22 cellular contexts compared by ENCODE assay signal in genomic region chr2:226691265-226691664, GRCh38.
DNase-seq lines count a peak whose midpoint lies in the region; ATAC-seq, FAIRE-seq and TF ChIP-seq lines count a peak whose summit lies in the region.
"Had no signal": no experiment of that assay in that cellular context is flagged by ENCODE, and none has a peak within 500 bp of the region (broad histone marks: within the 10 kb centered on the region; RNA-seq: fewer than 3 reads in every experiment).

No MANE protein-coding gene starts in this region.

- TF ChIP-seq CTCF in GM23338 (conservative IDR thresholded peaks at IDR 0.05; ENCODE audit: low read depth in 2 of 2), result no peak
- TF ChIP-seq CTCF in Loucy (conservative IDR thresholded peaks at IDR 0.05; ENCODE audit: low read length), result no peak
- no peak for TF ChIP-seq CTCF in H1 (IDR thresholded peaks at IDR 0.05; ENCODE audit: control extremely low read depth in 1 of 3, insufficient read depth in 1 of 3, low read depth in 1 of 3, low read length in 3 of 3)

- no peaks in the 10 kb centered on the region for H3K36me3 Mint-ChIP-seq in GM23338 (ENCODE audit: low read depth)
- H3K36me3 Mint-ChIP-seq: memory B cell had no signal

- H3K56ac ChIP-seq in H1 (replicated peaks; ENCODE audit: insufficient read length, low read depth, low read length), result no peak overlapping the region

- no peak overlapping the region; the same call in 1 of the 2 replicates for H3K27ac Mint-ChIP-seq in GM23338
- H3K27ac Mint-ChIP-seq: activated CD4-positive, alpha-beta T cell treated with anti-CD3 and anti-CD28 coated beads, Interleukin-2, amount 10 ng/mL, durations not matched to agents 24 days and 14 days; B cell; memory B cell; nephron progenitor cell had no signal

- H3K4me3 ChIP-seq in GM23338 (no peak overlapping the region), Loucy (ENCODE audit: low read length, poor library complexity, severe bottlenecking) (no peak overlapping the region), H1 (ENCODE audit: extremely low read depth in 1 of 4, insufficient read depth in 2 of 4, low read depth in 3 of 4, low read length in 4 of 4) (no peak overlapping the region), trophoblast cell (ENCODE audit: low read depth, low read length) (no peak overlapping the region)
- H3K4me3 ChIP-seq: spleen, suprapubic skin had no signal

- POLR2A ChIA-PET in H1 (lab: Charles Lee; ENCODE audit: partially characterized antibody), result no interaction called here

- no peaks in the 10 kb centered on the region for H3K79me1 ChIP-seq in H1 (ENCODE audit: low read depth, low read length)
- no peaks in the 10 kb centered on the region for H3K79me1 ChIP-seq in trophoblast cell (ENCODE audit: low read length)

- H3K18ac ChIP-seq in H1 (ENCODE audit: extremely low read depth, low read length) (no peak overlapping the region), trophoblast cell (ENCODE audit: low read length) (no peak overlapping the region)

- H4K12ac ChIP-seq in trophoblast cell (ENCODE audit: low read depth, low read length), result no peak overlapping the region

- H3K4me2 ChIP-seq in GM23338, result no peak overlapping the region
- peak overlapping the region; percentile 38 for H3K4me2 ChIP-seq in Loucy (ENCODE audit: low read depth, low read length, poor library complexity, severe bottlenecking)
- H3K4me2 ChIP-seq in H1 (ENCODE audit: insufficient read depth in 1 of 2, low read depth in 2 of 2, low read length in 2 of 2), result no peak overlapping the region
- H3K4me2 ChIP-seq in trophoblast cell (ENCODE audit: low read length), result no peak overlapping the region

- TF ChIP-seq POLR2A in H1 (IDR thresholded peaks at IDR 0.05; ENCODE audit: control extremely low read depth in 1 of 2, low read depth in 2 of 2, low read length in 2 of 2), result no peak

- H3K9ac ChIP-seq in Loucy (ENCODE audit: low read depth, low read length, poor library complexity, severe bottlenecking), result no peak overlapping the region
- H3K9ac ChIP-seq in H1 (replicated peaks in 1 of 4; ENCODE audit: extremely low read depth in 1 of 4, low read depth in 3 of 4, low read length in 3 of 4), result no peak overlapping the region
- H3K9ac ChIP-seq in trophoblast cell (ENCODE audit: low read length), result no peak overlapping the region

- H3K14ac ChIP-seq in H1 (ENCODE audit: insufficient read length), result no peak overlapping the region
- no peak overlapping the region for H3K14ac ChIP-seq in trophoblast cell (ENCODE audit: low read length)

- no peaks in the 10 kb centered on the region for H4K20me1 ChIP-seq in GM23338 (replicated peaks; ENCODE audit: insufficient read depth)
- H4K20me1 ChIP-seq in Loucy (ENCODE audit: insufficient read depth, low read length, poor library complexity, severe bottlenecking), result no peaks in the 10 kb centered on the region
- no peaks in the 10 kb centered on the region for H4K20me1 ChIP-seq in H1 (replicated peaks in 1 of 2; ENCODE audit: control insufficient read depth in 1 of 2, insufficient read depth in 2 of 2, low read length in 2 of 2)

- no peaks in the 10 kb centered on the region for H3K36me3 ChIP-seq in GM23338 (ENCODE audit: insufficient read depth)
- H3K36me3 ChIP-seq in Loucy (ENCODE audit: insufficient read depth, low read length), result no peaks in the 10 kb centered on the region
- no peaks in the 10 kb centered on the region for H3K36me3 ChIP-seq in H1 (ENCODE audit: control insufficient read depth in 2 of 4, insufficient read depth in 4 of 4, low read length in 3 of 4)
- no peaks in the 10 kb centered on the region for H3K36me3 ChIP-seq in trophoblast cell (ENCODE audit: control insufficient read depth in 1 of 2, insufficient read depth in 2 of 2, low read length in 2 of 2)
- H3K36me3 ChIP-seq: spleen, suprapubic skin had no signal

- H3K79me2 ChIP-seq in GM23338 (replicated peaks; ENCODE audit: insufficient read depth) (no peaks in the 10 kb centered on the region), Loucy (ENCODE audit: insufficient read depth, low read length) (no peaks in the 10 kb centered on the region), H1 (ENCODE audit: control insufficient read depth in 1 of 2, insufficient read depth in 2 of 2, low read length in 2 of 2) (no peaks in the 10 kb centered on the region), trophoblast cell (ENCODE audit: control insufficient read depth, insufficient read depth, low read length, poor library complexity) (no peaks in the 10 kb centered on the region)

- 82% methylated on average over 2 of the region's 2 CpGs; no CpG with 5 or more reads in 1 of the 2 experiments for WGBS in H1 (ENCODE audit: extremely low coverage in 1 of 2, insufficient coverage in 1 of 2, insufficient read length in 1 of 2, insufficient replicate concordance in 2 of 2, low coverage in 1 of 2, low lambda C conversion rate in 2 of 2, missing lambda C conversion rate in 1 of 2), 2 experiments
- WGBS in trophoblast cell (ENCODE audit: extremely low coverage, insufficient coverage, insufficient read length), result no CpG with 5 or more reads among the region's 2 CpGs

- H3K4me1 ChIP-seq in GM23338 (ENCODE audit: insufficient read depth) (peaks cover 14% of the 10 kb centered on the region), Loucy (ENCODE audit: insufficient read depth, low read length, poor library complexity, severe bottlenecking) (peaks cover 36% of the 10 kb centered on the region), H1 (replicated peaks in 1 of 4; ENCODE audit: control insufficient read depth in 3 of 4, insufficient read depth in 4 of 4, low read length in 3 of 4) (peaks cover 0 to 3% (median 1%) of the 10 kb centered on the region in 4 experiments; a peak in 2 of 7 replicates), trophoblast cell (ENCODE audit: control insufficient read depth in 1 of 2, insufficient read depth in 2 of 2, low read length in 2 of 2) (peaks cover 0 to 3% of the 10 kb centered on the region in 2 experiments)

- no peaks in the 10 kb centered on the region for H3F3A ChIP-seq in GM23338 (replicated peaks; ENCODE audit: low read depth)
- H3F3A ChIP-seq in Loucy (ENCODE audit: low read depth), result peaks cover 15% of the 10 kb centered on the region

- FAIRE-seq in H1 (lab: Jason Lieb, UNC), result no peak
- FAIRE-seq: HTR-8/SVneo had no signal

- H2BK12ac ChIP-seq in H1 (ENCODE audit: low read depth, low read length), result no peak overlapping the region
- H2BK12ac ChIP-seq in trophoblast cell (ENCODE audit: low read length), result peak overlapping the region; percentile 53

- H2BK5ac ChIP-seq in H1 (ENCODE audit: low read depth, low read length), result no peak overlapping the region
- H2BK5ac ChIP-seq in trophoblast cell (ENCODE audit: low read depth, low read length, poor library complexity), result no peak overlapping the region

- no peak overlapping the region for H2BK15ac ChIP-seq in H1 (ENCODE audit: low read length)

- no peak overlapping the region for H3K4me3 Mint-ChIP-seq in GM23338
- H3K4me3 Mint-ChIP-seq: activated CD4-positive, alpha-beta T cell treated with anti-CD3 and anti-CD28 coated beads, Interleukin-2, amount 10 ng/mL, durations not matched to agents 24 days and 14 days; B cell; memory B cell; nephron progenitor cell had no signal

- no peak for TF ChIP-seq RAD21 in H1 (IDR thresholded peaks at IDR 0.05 in 1 of 2, conservative IDR thresholded peaks at IDR 0.05 in 1 of 2; ENCODE audit: low read depth in 2 of 2, low read length in 2 of 2)

- no peak overlapping the region for H2BK20ac ChIP-seq in H1 (ENCODE audit: low read length)

- no peak for TF ChIP-seq EP300 in H1 (IDR thresholded peaks at IDR 0.05; ENCODE audit: borderline replicate concordance in 1 of 2, low read depth in 2 of 2, low read length in 2 of 2)

- H4K91ac ChIP-seq in H1 (replicated peaks; ENCODE audit: insufficient read length, low read length) (no peak overlapping the region), trophoblast cell (ENCODE audit: low read depth, low read length) (no peak overlapping the region)

- H3K9me3 ChIP-seq in Loucy (ENCODE audit: insufficient read depth, low read depth, low read length) (no peaks in the 10 kb centered on the region), H1 (ENCODE audit: insufficient read depth in 2 of 2, low read depth in 1 of 2, low read length in 1 of 2) (no peaks in the 10 kb centered on the region), trophoblast cell (ENCODE audit: insufficient read depth, low read depth, low read length) (no peaks in the 10 kb centered on the region)
- H3K9me3 ChIP-seq: suprapubic skin had no signal

- H3K9me2 ChIP-seq in GM23338 (ENCODE audit: insufficient read depth), result no peaks in the 10 kb centered on the region
- no peaks in the 10 kb centered on the region for H3K9me2 ChIP-seq in Loucy (replicated peaks; ENCODE audit: low read depth, low read length)

- CTCF ChIA-PET in H1 (lab: Charles Lee; ENCODE audit: partially characterized antibody), result interaction anchor here (0.7 to 1.0 kb wide), 2 partner anchors 10 to 721 kb away, joined by 3 to 4 read pairs; no protein-coding TSS in a partner anchor

- H2AK5ac ChIP-seq in H1 (ENCODE audit: low read depth, low read length) (no peak overlapping the region), trophoblast cell (ENCODE audit: low read length) (no peak overlapping the region)

- H4K8ac ChIP-seq in H1 (ENCODE audit: extremely low read depth, insufficient read depth, low read length) (no peak overlapping the region), trophoblast cell (ENCODE audit: low read depth, low read length) (no peak overlapping the region)

- H3K4ac ChIP-seq in H1 (replicated peaks; ENCODE audit: insufficient read length, low read depth, low read length) (no peak overlapping the region), trophoblast cell (ENCODE audit: low read depth, low read length) (no peak overlapping the region)

- peak; percentile 6 for DNase-seq in GM23338 (ENCODE audit: low spot score)
- no peak for DNase-seq in H1 (ENCODE audit: low read depth in 1 of 2, low spot score in 2 of 2)
- peak in 1 of 2 donors; percentile 10 for DNase-seq in trophoblast cell
- DNase-seq in NCI-H2196 treated with DMSO at 0.1 percent for 48 hours (lab: John Stamatoyannopoulos, UW; ENCODE audit: unreplicated experiment), result no peak
- DNase-seq in NCI-H524 (lab: John Stamatoyannopoulos, UW), result no peak
- no peak for DNase-seq in amygdala (lab: John Stamatoyannopoulos, UW)
- DNase-seq: activated CD4-positive, alpha-beta T cell treated with anti-CD3 and anti-CD28 coated beads, Interleukin-2, amount 10 ng/mL, durations not matched to agents 24 days and 14 days; activated effector memory CD4-positive, alpha-beta T cell treated with Interleukin-2 at 50 U/mL for 16 hours; Calu3; cerebellar nuclear complex; effector CD8-positive, alpha-beta T cell; glutamatergic neuron; islet precursor cell; NCI-H187 treated with DMSO at 0.1 percent for 48 hours; nephron progenitor cell; spleen had no signal

- no peak overlapping the region for H3K23ac ChIP-seq in H1 (ENCODE audit: insufficient read length)
- H3K23ac ChIP-seq in trophoblast cell (ENCODE audit: low read length), result no peak overlapping the region

- no peak overlapping the region for H4K5ac ChIP-seq in H1 (ENCODE audit: insufficient read length, low read depth, low read length)

- no peaks in the 10 kb centered on the region for H3K27me3 Mint-ChIP-seq in GM23338 (ENCODE audit: insufficient read depth, low read depth, poor library complexity)

- no peaks in the 10 kb centered on the region; the same call in 1 of the 2 replicates for H3K23me2 ChIP-seq in H1 (ENCODE audit: low read depth, low read length)

- peaks cover 36% of the 10 kb centered on the region for H3K4me1 Mint-ChIP-seq in GM23338

- ATAC-seq in GM23338 (no peak), GM19023 (IDR thresholded peaks at IDR 0.05; ENCODE audit: unreplicated experiment) (no peak)

- H3K9me3 Mint-ChIP-seq in GM23338, result peaks cover 4% of the 10 kb centered on the region; the same call in 1 of the 3 replicates
- H3K9me3 Mint-ChIP-seq: memory B cell had no signal

- no peak overlapping the region for H2AFZ ChIP-seq in GM23338
- H2AFZ ChIP-seq in Loucy (ENCODE audit: low read length), result no peak overlapping the region
- peak overlapping the region; percentile 67; the same call in 1 of the 2 replicates for H2AFZ ChIP-seq in H1 (ENCODE audit: low read length)
- no peak overlapping the region for H2AFZ ChIP-seq in trophoblast cell (ENCODE audit: insufficient read depth, low read length, poor library complexity)

- no peak overlapping the region for H3K27ac ChIP-seq in GM23338 (ENCODE audit: low read depth)
- no peak overlapping the region for H3K27ac ChIP-seq in H1 (ENCODE audit: low read depth, low read length)
- H3K27ac ChIP-seq in trophoblast cell (ENCODE audit: low read depth, low read length), result no peak overlapping the region
- H3K27ac ChIP-seq: spleen, suprapubic skin had no signal

- H3K27me3 ChIP-seq in GM23338 (ENCODE audit: insufficient read depth), result no peaks in the 10 kb centered on the region
- no peaks in the 10 kb centered on the region for H3K27me3 ChIP-seq in Loucy (ENCODE audit: insufficient read depth, low read length, poor library complexity, severe bottlenecking)
- no peaks in the 10 kb centered on the region for H3K27me3 ChIP-seq in H1 (replicated peaks in 1 of 4; ENCODE audit: control insufficient read depth in 3 of 4, extremely low read depth in 1 of 4, insufficient read depth in 3 of 4, low read length in 3 of 4)
- no peaks in the 10 kb centered on the region for H3K27me3 ChIP-seq in trophoblast cell (ENCODE audit: insufficient read depth, low read length)
- H3K27me3 ChIP-seq: suprapubic skin had no signal

- H2BK120ac ChIP-seq in H1 (replicated peaks; ENCODE audit: low read depth, low read length), result no peak overlapping the region
- H2BK120ac ChIP-seq in trophoblast cell (ENCODE audit: insufficient read depth, low read length, poor library complexity), result no peak overlapping the region
